ENCODE assay signal across 8 cellular contexts in the genomic region with DNA sequence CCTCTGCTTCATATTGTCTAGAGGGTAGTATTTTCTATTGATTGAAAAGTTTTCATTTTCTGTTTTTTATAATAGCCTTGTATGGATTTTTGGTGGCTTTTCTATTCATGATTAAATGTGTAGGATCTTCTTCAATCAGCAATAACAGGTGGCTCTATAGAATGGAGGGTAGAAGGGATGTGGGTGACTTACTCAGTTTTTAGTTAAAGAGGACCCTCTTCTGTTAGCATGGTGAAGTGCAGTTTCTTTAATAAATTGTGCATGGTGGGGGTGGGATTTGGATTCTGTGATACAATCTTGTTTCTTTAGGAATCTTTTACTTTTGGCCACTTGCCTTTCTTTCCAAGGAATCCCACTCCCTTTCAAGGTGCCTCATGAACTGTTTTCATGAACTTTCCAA.
A peak's percentile ranks its signal among the peaks of the same experiment; 100 is the strongest.
DNase-seq lines count a peak whose midpoint lies in the region; ATAC-seq and TF ChIP-seq lines count a peak whose summit lies in the region.

No MANE protein-coding gene starts in this region.

- H3K9me3 ChIP-seq in Caco-2 = no peaks in the 10 kb centered on the region
- H3K9me3 ChIP-seq in SU-DHL-6 (ENCODE audit: insufficient read depth, low read length) = no peaks in the 10 kb centered on the region
- no peaks in the 10 kb centered on the region for H3K9me3 ChIP-seq in effector memory CD4-positive, alpha-beta T cell (ENCODE audit: control insufficient read depth, low read length)

- H3K27ac Mint-ChIP-seq in Caco-2 (ENCODE audit: unreplicated experiment) = no peak overlapping the region

- peak overlapping the region; percentile 90 for H3K4me2 ChIP-seq in SU-DHL-6 (ENCODE audit: low read depth, low read length, poor library complexity, severe bottlenecking)

- peak in 1 of 2 experiments; percentile 1 for DNase-seq in Caco-2
- DNase-seq in HEK293T (ENCODE audit: extremely low spot score) = peak; percentile 56
- DNase-seq in iris pigment epithelial cell (ENCODE audit: low read depth) = peak; percentile 50
- no peak for DNase-seq in NCI-H510A treated with DMSO at 0.1 percent for 48 hours (lab: John Stamatoyannopoulos, UW)
- no peak for DNase-seq in effector CD8-positive, alpha-beta T cell (lab: John Stamatoyannopoulos, UW)
- DNase-seq in effector memory CD4-positive, alpha-beta T cell = no peak

- peaks cover 44% of the 10 kb centered on the region for H3K79me2 ChIP-seq in SU-DHL-6 (ENCODE audit: insufficient read depth, low read length)

- peak overlapping the region; percentile 8; the same call in 1 of the 2 replicates for H3K27ac ChIP-seq in SU-DHL-6 (ENCODE audit: low read depth, low read length)
- H3K27ac ChIP-seq in effector memory CD4-positive, alpha-beta T cell (ENCODE audit: insufficient read depth, low read length, poor library complexity, severe bottlenecking) = no peak overlapping the region

- H3K9ac ChIP-seq in SU-DHL-6 (ENCODE audit: low read length) = no peak overlapping the region

- no peaks in the 10 kb centered on the region for H3K27me3 ChIP-seq in Caco-2 (replicated peaks; ENCODE audit: control insufficient read depth, insufficient read depth, low read length)
- no peaks in the 10 kb centered on the region for H3K27me3 ChIP-seq in SU-DHL-6 (ENCODE audit: low read length)
- no peaks in the 10 kb centered on the region for H3K27me3 ChIP-seq in effector memory CD4-positive, alpha-beta T cell (replicated peaks; ENCODE audit: control insufficient read depth, insufficient read depth, low read length, poor library complexity, severe bottlenecking)

- TF ChIP-seq CTCF in Caco-2 (IDR thresholded peaks at IDR 0.05; ENCODE audit: insufficient read depth in 1 of 2, low read depth in 1 of 2, low read length in 1 of 2, severe bottlenecking in 1 of 2, unreplicated experiment in 1 of 2) (peak; percentile 11 to 22), SU-DHL-6 (IDR thresholded peaks at IDR 0.05; ENCODE audit: insufficient read depth, low read length, poor library complexity, severe bottlenecking) (peak; percentile 32)

- no peak for ATAC-seq in HG03354 (IDR thresholded peaks at IDR 0.05; ENCODE audit: poor library complexity, severe bottlenecking, unreplicated experiment)

- H3K4me1 Mint-ChIP-seq in Caco-2 (ENCODE audit: low read depth, unreplicated experiment) = no peaks in the 10 kb centered on the region

- BruUV-seq in Caco-2 (replicated peaks; lab: Mats Ljungman, UMichigan) = no TSS peak

- intact Hi-C loops in Caco-2 (cut with micrococcal nuclease; ENCODE audit: unreplicated experiment) = loop anchor here (1.0 to 5.0 kb wide), 2 partner anchors 62 to 226 kb away; no protein-coding TSS in a partner anchor

- no peak overlapping the region for H2AFZ ChIP-seq in SU-DHL-6 (ENCODE audit: low read depth, low read length, severe bottlenecking)

- CTCF ChIA-PET in Caco-2 (lab: Charles Lee) (no interaction called here), HEK293T (lab: Yijun Ruan, JAX) (interaction anchor here (0.7 kb wide), 1 partner anchor 169 kb away, joined by 3 read pairs; no protein-coding TSS in a partner anchor)

- no peaks in the 10 kb centered on the region for H3K27me3 Mint-ChIP-seq in Caco-2 (ENCODE audit: insufficient read depth, unreplicated experiment)

- no peaks in the 10 kb centered on the region for H4K20me1 ChIP-seq in SU-DHL-6 (ENCODE audit: low read depth, low read length)

- H3K9me3 Mint-ChIP-seq in Caco-2 (ENCODE audit: unreplicated experiment) = no peaks in the 10 kb centered on the region

- H3K36me3 Mint-ChIP-seq in Caco-2 (ENCODE audit: insufficient read depth, unreplicated experiment) = peaks cover 18% of the 10 kb centered on the region

- H3K36me3 ChIP-seq in Caco-2 (ENCODE audit: control insufficient read depth, insufficient read depth, low read length) (no peaks in the 10 kb centered on the region), SU-DHL-6 (ENCODE audit: low read length) (no peaks in the 10 kb centered on the region)
- no peaks in the 10 kb centered on the region for H3K36me3 ChIP-seq in effector memory CD4-positive, alpha-beta T cell (ENCODE audit: control insufficient read depth, insufficient read depth, low read length)

- H3K4me1 ChIP-seq in Caco-2 = no peaks in the 10 kb centered on the region
- H3K4me1 ChIP-seq in effector memory CD4-positive, alpha-beta T cell (ENCODE audit: control insufficient read depth, insufficient read depth, low read length, poor library complexity, severe bottlenecking) = peaks cover 10% of the 10 kb centered on the region

- no peak overlapping the region for H3K4me3 Mint-ChIP-seq in Caco-2 (ENCODE audit: unreplicated experiment)

- peaks cover 31% of the 10 kb centered on the region; the same call in 1 of the 2 replicates for H3F3A ChIP-seq in SU-DHL-6 (ENCODE audit: insufficient read depth)

- no peak overlapping the region for H3K4me3 ChIP-seq in Caco-2 (ENCODE audit: low read depth, low read length)
- H3K4me3 ChIP-seq in SU-DHL-6 (ENCODE audit: insufficient read depth, low read length, poor library complexity, severe bottlenecking) = no peak overlapping the region
- no peak overlapping the region for H3K4me3 ChIP-seq in effector memory CD4-positive, alpha-beta T cell (ENCODE audit: insufficient read depth, low read depth, low read length, poor library complexity, severe bottlenecking)

- POLR2A ChIA-PET in Caco-2 (lab: Charles Lee) = no interaction called here
- POLR2A ChIA-PET in HEK293T (lab: Yijun Ruan, JAX) = interaction anchor here (1.2 kb wide), 1 partner anchor 185 kb away, joined by 3 read pairs; a partner anchor contains a TSS

- no peaks in the 10 kb centered on the region for H3K9me2 ChIP-seq in SU-DHL-6 (replicated peaks; ENCODE audit: insufficient read depth, low read length)

TF ChIP-seq in HEK293T, 16 proteins besides CTCF, POLR2A, EP300 and RAD21:
- TF ChIP-seq TARDBP (IDR thresholded peaks at IDR 0.05) = no peak
- TF ChIP-seq BHLHE40 (IDR thresholded peaks at IDR 0.05; ENCODE audit: borderline replicate concordance) = no peak
- TF ChIP-seq ARNT (IDR thresholded peaks at IDR 0.05) = no peak
- TF ChIP-seq HDGF (IDR thresholded peaks at IDR 0.05; ENCODE audit: borderline replicate concordance) = no peak
- no peak for TF ChIP-seq FOXM1 (IDR thresholded peaks at IDR 0.05; ENCODE audit: borderline replicate concordance)
- no peak for TF ChIP-seq SUZ12 (IDR thresholded peaks at IDR 0.05)

Comparison
In these comparisons a context has a peak if more than half of its experiments do, and no peak if none do; other contexts are left out.
1. DNase-seq: peak in HEK293T (single experiment) and iris pigment epithelial cell (single experiment); none in NCI-H510A treated with DMSO at 0.1 percent for 48 hours (single experiment), effector CD8-positive, alpha-beta T cell (single experiment) and effector memory CD4-positive, alpha-beta T cell (0 of 3).